23 cellular contexts compared by ENCODE assay signal in the genomic region with DNA sequence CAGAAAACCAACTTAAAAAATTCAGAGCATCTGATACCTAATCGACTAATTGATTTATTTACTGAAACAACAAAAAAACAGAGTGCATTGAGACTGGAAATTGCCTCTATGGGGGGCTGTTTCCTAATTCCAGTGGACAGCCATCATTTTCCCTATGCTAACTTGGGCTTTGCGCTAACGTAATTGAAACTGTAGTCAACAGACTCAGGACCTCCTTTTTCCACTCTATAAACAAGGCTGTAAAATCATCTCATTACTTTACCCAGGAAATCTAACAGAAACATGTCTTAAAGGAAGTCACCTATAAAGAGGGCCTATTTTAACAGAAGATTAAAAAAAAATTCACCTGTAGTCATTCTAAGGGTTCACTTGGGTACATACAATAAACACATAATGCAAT. TPM values are rescaled to one million over a fixed set of nuclear protein-coding genes. Genes with fewer than 3 reads are reported as not detected.
DNase-seq lines count a peak whose midpoint lies in the region; ATAC-seq and TF ChIP-seq lines count a peak whose summit lies in the region.
"Had no signal": no experiment of that assay in that cellular context is flagged by ENCODE, and none has a peak within 500 bp of the region (broad histone marks: within the 10 kb centered on the region; RNA-seq: fewer than 3 reads in every experiment).

No MANE protein-coding gene starts in this region.

- H3K27me3 Mint-ChIP-seq in activated CD4-positive, alpha-beta T cell treated with anti-CD3 and anti-CD28 coated beads for 36 hours, result peaks cover 48% of the 10 kb centered on the region

- peaks cover 26% of the 10 kb centered on the region for H3K4me1 ChIP-seq in lower lobe of right lung
- no peaks in the 10 kb centered on the region for H3K4me1 ChIP-seq in suprapubic skin
- H3K4me1 ChIP-seq: colonic mucosa had no signal

- no peak for ATAC-seq in lower lobe of right lung
- no peak for ATAC-seq in activated CD4-positive, alpha-beta T cell treated with anti-CD3 and anti-CD28 coated beads for 36 hours

- WGBS in suprapubic skin, result 70% methylated on average over 3 of the region's 3 CpGs

- no peak for TF ChIP-seq POLR2A in suprapubic skin (IDR thresholded peaks at IDR 0.05)

- POLR2A ChIA-PET in activated CD4-positive, alpha-beta T cell treated with anti-CD3 and anti-CD28 coated beads for 36 hours (lab: Charles Lee), result no interaction called here

- no peaks in the 10 kb centered on the region for H3K4me1 Mint-ChIP-seq in activated CD4-positive, alpha-beta T cell treated with anti-CD3 and anti-CD28 coated beads for 36 hours

- no peak overlapping the region for H3K4me3 Mint-ChIP-seq in activated CD4-positive, alpha-beta T cell treated with anti-CD3 and anti-CD28 coated beads for 36 hours
- H3K4me3 Mint-ChIP-seq: activated naive CD8-positive, alpha-beta T cell; activated T-helper 1 cell treated with anti-CD3 and anti-CD28 coated beads, Interleukin-12 subunit alpha, Interleukin-12 subunit beta, Interleukin-2, Interleukin-4 antibody, amounts not matched to agents 30 ng/mL and 10 ng/mL and 1 ng/mL, durations not matched to agents 14 hours and 24 hours and 36 hours had no signal

- H3K9me3 Mint-ChIP-seq in activated CD4-positive, alpha-beta T cell treated with anti-CD3 and anti-CD28 coated beads for 36 hours (ENCODE audit: low read depth), result no peaks in the 10 kb centered on the region
- H3K9me3 Mint-ChIP-seq: activated T-helper 1 cell treated with anti-CD3 and anti-CD28 coated beads, Interleukin-12 subunit alpha, Interleukin-12 subunit beta, Interleukin-2, Interleukin-4 antibody, amounts not matched to agents 30 ng/mL and 10 ng/mL and 1 ng/mL, durations not matched to agents 14 hours and 24 hours and 36 hours had no signal

- H3K27ac ChIP-seq in coronary artery (peak overlapping the region in 1 of 2 donors; percentile 1), lower lobe of right lung (peak overlapping the region; percentile 82), suprapubic skin (no peak overlapping the region)
- H3K27ac ChIP-seq: colonic mucosa, epithelial cell of prostate, SK-N-MC had no signal

- H3K4me3 ChIP-seq in coronary artery (peak overlapping the region; percentile 49), lower lobe of right lung (peak overlapping the region; percentile 54), suprapubic skin (peak overlapping the region; percentile 27)
- H3K4me3 ChIP-seq: colonic mucosa, SK-N-MC had no signal

- no peak overlapping the region for H3K27ac Mint-ChIP-seq in activated CD4-positive, alpha-beta T cell treated with anti-CD3 and anti-CD28 coated beads for 36 hours
- H3K27ac Mint-ChIP-seq: activated naive CD8-positive, alpha-beta T cell; activated T-helper 1 cell treated with anti-CD3 and anti-CD28 coated beads, Interleukin-12 subunit alpha, Interleukin-12 subunit beta, Interleukin-2, Interleukin-4 antibody, amounts not matched to agents 30 ng/mL and 10 ng/mL and 1 ng/mL, durations not matched to agents 14 hours and 24 hours and 36 hours had no signal

- DNase-seq in Kasumi-1 (lab: John Stamatoyannopoulos, UW) (peak; percentile 66 to 73), coronary artery (ENCODE audit: low spot score) (no peak), lower lobe of right lung (no peak), suprapubic skin (ENCODE audit: low spot score in 2 of 2) (no peak), GM19238 (ENCODE audit: insufficient read length, low spot score) (no peak), LoVo (ENCODE audit: low spot score) (no peak)
- no peak for DNase-seq in activated CD4-positive, alpha-beta T cell treated with anti-CD3 and anti-CD28 coated beads for 36 hours
- DNase-seq: activated CD4-positive, alpha-beta T cell treated with anti-CD3 and anti-CD28 coated beads for 1 hour; colonic mucosa; DND-41; foreskin melanocyte; HCEC 1CT; NCI-H1694 treated with DMSO at 0.1 percent for 48 hours; NCI-H82; posterior cingulate gyrus; small intestine; stimulated activated CD4-positive, alpha-beta T cell treated with anti-CD3 and anti-CD28 coated beads, Interleukin-4, amount 100 ng/mL, for 24 hours; substantia nigra; T-helper 9 cell had no signal

- intact Hi-C loops in lower lobe of right lung (cut with DNase I), result no loop called here
- intact Hi-C loops in activated CD4-positive, alpha-beta T cell treated with anti-CD3 and anti-CD28 coated beads for 36 hours (cut with DNase I, micrococcal nuclease), result no loop called here

- no peak for TF ChIP-seq EP300 in suprapubic skin (IDR thresholded peaks at IDR 0.05)

- CTCF ChIA-PET in activated CD4-positive, alpha-beta T cell treated with anti-CD3 and anti-CD28 coated beads for 36 hours (lab: Charles Lee), result no interaction called here

- no peak for TF ChIP-seq CTCF in coronary artery (IDR thresholded peaks at IDR 0.05)
- TF ChIP-seq CTCF in lower lobe of right lung (IDR thresholded peaks at IDR 0.05), result no peak
- no peak for TF ChIP-seq CTCF in suprapubic skin (IDR thresholded peaks at IDR 0.05)

- H3K9me3 ChIP-seq in lower lobe of right lung (no peaks in the 10 kb centered on the region), suprapubic skin (no peaks in the 10 kb centered on the region)
- H3K9me3 ChIP-seq: colonic mucosa had no signal

- no peaks in the 10 kb centered on the region for H3K36me3 ChIP-seq in lower lobe of right lung
- H3K36me3 ChIP-seq in suprapubic skin, result no peaks in the 10 kb centered on the region
- H3K36me3 ChIP-seq: colonic mucosa had no signal

- no peaks in the 10 kb centered on the region for H3K27me3 ChIP-seq in lower lobe of right lung (ENCODE audit: low read depth)
- H3K27me3 ChIP-seq in suprapubic skin, result peaks cover 6% of the 10 kb centered on the region
- H3K27me3 ChIP-seq: colonic mucosa had no signal

- H3K36me3 Mint-ChIP-seq in activated CD4-positive, alpha-beta T cell treated with anti-CD3 and anti-CD28 coated beads for 36 hours (ENCODE audit: low read depth), result no peaks in the 10 kb centered on the region
- H3K36me3 Mint-ChIP-seq: activated naive CD8-positive, alpha-beta T cell had no signal

RNA-seq across cellular contexts. Expression of a gene that starts 2.1 kb away (rescaled TPM):
- total RNA-seq in lower lobe of right lung (38.0 TPM), suprapubic skin (10 to 100 TPM in 1 of 4 donors, 1 to 10 TPM in 3; 3.3 to 10.1 (median 6.3) TPM)
- under 1 TPM in 1 of 2 experiments, not detected in 1; 0.07 TPM for total RNA-seq in activated CD4-positive, alpha-beta T cell treated with anti-CD3 and anti-CD28 coated beads for 36 hours
- total RNA-seq: activated T-helper 1 cell treated with anti-CD3 and anti-CD28 coated beads, Interleukin-12 subunit alpha, Interleukin-12 subunit beta, Interleukin-2, Interleukin-4 antibody, amounts not matched to agents 30 ng/mL and 10 ng/mL and 1 ng/mL, durations not matched to agents 14 hours and 24 hours and 36 hours had no signal

Comparison
In these comparisons a context has a peak if more than half of its experiments do, and no peak if none do; other contexts are left out.
1. DNase-seq: peak in Kasumi-1 (2 of 2); none in coronary artery (single experiment), lower lobe of right lung (single experiment), suprapubic skin (0 of 2), GM19238 (single experiment), LoVo (single experiment) and activated CD4-positive, alpha-beta T cell treated with anti-CD3 and anti-CD28 coated beads for 36 hours (single experiment).
2. Peak in every context shown above with its lines, with median percentiles within 50 percentile points of each other: H3K4me3 ChIP-seq.